18 cellular contexts compared by ENCODE assay signal in genomic region chr22:48352086-48352911, GRCh38.
"Had no signal": no experiment of that assay in that cellular context is flagged by ENCODE, and none has a peak within 500 bp of the region (broad histone marks: within the 10 kb centered on the region; RNA-seq: fewer than 3 reads in every experiment).

No MANE protein-coding gene starts in this region.

- DNase-seq: activated CD4-positive, alpha-beta T cell treated with anti-CD3 and anti-CD28 coated beads, Interleukin-2, amount 10 ng/mL, durations not matched to agents 7 days and 5 days; activated CD4-positive, CD25-positive, alpha-beta regulatory T cell treated with anti-CD3 and anti-CD28 coated beads, Interleukin-2, amount 50 U/mL, for 72 hours; activated CD8-positive, alpha-beta memory T cell treated with anti-CD3 and anti-CD28 coated beads, Interleukin-2, amount 10 ng/mL, durations not matched to agents 7 days and 5 days; activated CD8-positive, alpha-beta T cell treated with anti-CD3 and anti-CD28 coated beads for 36 hours; activated gamma-delta T cell; activated naive CD4-positive, alpha-beta T cell treated with anti-CD3 and anti-CD28 coated beads, Interleukin-2, amount 50 U/mL, for 16 hours; activated naive CD8-positive, alpha-beta T cell treated with anti-CD3 and anti-CD28 coated beads, Interleukin-2, amount 50 U/mL, for 24 hours; activated T-cell treated with anti-CD3 and anti-CD28 coated beads for 4 hours; heart left ventricle; islet precursor cell; naive B cell; retina; stimulated activated CD4-positive, alpha-beta T cell treated with anti-CD3 and anti-CD28 coated beads, Interleukin-4, amount 100 ng/mL, for 4 hours; tibial artery; uterus had no signal

- H3K36me3 ChIP-seq: heart left ventricle, tibial artery, uterus had no signal

- H3K27ac ChIP-seq: epithelial cell of prostate, heart left ventricle, tibial artery, uterus, VCaP had no signal

- ATAC-seq: activated CD8-positive, alpha-beta memory T cell treated with anti-CD3 and anti-CD28 coated beads, Interleukin-2, amount 10 ng/mL, durations not matched to agents 7 days and 5 days; activated CD8-positive, alpha-beta T cell treated with anti-CD3 and anti-CD28 coated beads for 36 hours; activated naive CD8-positive, alpha-beta T cell treated with anti-CD3 and anti-CD28 coated beads, Interleukin-2, amount 50 U/mL, for 24 hours; heart left ventricle had no signal

- H3K27me3 ChIP-seq: uterus had no signal

- H3K4me1 ChIP-seq: heart left ventricle, tibial artery, uterus had no signal

- H3K4me3 ChIP-seq: heart left ventricle, lung, tibial artery, uterus had no signal

- H3K9me3 ChIP-seq: heart left ventricle, tibial artery, uterus had no signal
